8 cellular contexts compared by ENCODE assay signal in genomic region chr9:93154293-93154903, GRCh38. TPM values are rescaled to one million over a fixed set of nuclear protein-coding genes. Genes with fewer than 3 reads are reported as not detected.
DNase-seq lines count a peak whose midpoint lies in the region; ATAC-seq, FAIRE-seq and TF ChIP-seq lines count a peak whose summit lies in the region.

No MANE protein-coding gene starts in this region.

- no peak for TF ChIP-seq EP300 in A549 (IDR thresholded peaks at IDR 0.05)

- ATAC-seq in A549, result peak; percentile 71 to 86

- H3K9me3 Mint-ChIP-seq in activated T-helper 2 cell treated with anti-CD3 and anti-CD28 coated beads, Interferon-gamma antibody, Interleukin-2, Interleukin-4, amounts not matched to agents 10 μg/mL and 5 μg/mL and 100 μg/mL, durations not matched to agents 14 hours and 24 hours and 36 hours, result peaks cover 1% of the 10 kb centered on the region

- H3K27ac ChIP-seq in A549 (no peak overlapping the region), kidney (ENCODE audit: low read depth in 2 of 2, low read length in 2 of 2) (no peak overlapping the region)

- H3K4me3 ChIP-seq in A549 (no peak overlapping the region), kidney (ENCODE audit: low read length in 2 of 2) (no peak overlapping the region)

- no peaks in the 10 kb centered on the region for H3K27me3 Mint-ChIP-seq in activated T-helper 2 cell treated with anti-CD3 and anti-CD28 coated beads, Interferon-gamma antibody, Interleukin-2, Interleukin-4, amounts not matched to agents 10 μg/mL and 5 μg/mL and 100 μg/mL, durations not matched to agents 14 hours and 24 hours and 36 hours (ENCODE audit: low read depth)

- H3K9ac ChIP-seq in kidney (ENCODE audit: low read length in 2 of 2), result no peak overlapping the region

- TF ChIP-seq POLR2A in A549 (IDR thresholded peaks at IDR 0.05; ENCODE audit: low read length), result no peak

- CTCF ChIA-PET in A549 (lab: Yijun Ruan, JAX), result interaction anchor here (0.6 to 3.4 kb wide), 17 partner anchors 9 to 412 kb away, joined by 3 to 22 read pairs (median 4); no protein-coding TSS in a partner anchor

- TF ChIP-seq CTCF in A549 (IDR thresholded peaks at IDR 0.05) (peak; percentile 46), kidney (IDR thresholded peaks at IDR 0.05; ENCODE audit: borderline replicate concordance, extremely low read depth, insufficient read depth) (peak; percentile 37)

- H3K4me1 Mint-ChIP-seq in activated T-helper 2 cell treated with anti-CD3 and anti-CD28 coated beads, Interferon-gamma antibody, Interleukin-2, Interleukin-4, amounts not matched to agents 10 μg/mL and 5 μg/mL and 100 μg/mL, durations not matched to agents 14 hours and 24 hours and 36 hours (ENCODE audit: low read depth), result peaks cover 36% of the 10 kb centered on the region

- WGBS in A549 (ENCODE audit: missing lambda C conversion rate), result 65% methylated on average over 12 of the region's 14 CpGs

- peak; percentile 24 to 51; a peak in 2 of 5 replicates for TF ChIP-seq RAD21 in A549 (conservative IDR thresholded peaks at IDR 0.05 in 1 of 2, IDR thresholded peaks at IDR 0.05 in 1 of 2)

- POLR2A ChIA-PET in A549 (lab: Yijun Ruan, JAX), result interaction anchor here (1.0 kb wide), 1 partner anchor 20 kb away, joined by 3 read pairs; the partner anchor contains the start of gene NINJ1

- H3K27ac Mint-ChIP-seq in activated T-helper 2 cell treated with anti-CD3 and anti-CD28 coated beads, Interferon-gamma antibody, Interleukin-2, Interleukin-4, amounts not matched to agents 10 μg/mL and 5 μg/mL and 100 μg/mL, durations not matched to agents 14 hours and 24 hours and 36 hours, result peak overlapping the region; percentile 22

- FAIRE-seq in A549 (lab: Jason Lieb, UNC), result no peak
- FAIRE-seq in kidney (lab: Jason Lieb, UNC), result no peak

- intact Hi-C loops in activated T-helper 2 cell treated with anti-CD3 and anti-CD28 coated beads, Interferon-gamma antibody, Interleukin-2, Interleukin-4, amounts not matched to agents 10 μg/mL and 5 μg/mL and 100 μg/mL, durations not matched to agents 14 hours and 24 hours and 36 hours (cut with micrococcal nuclease), result loop anchor here (2.0 to 10.0 kb wide), 3 partner anchors 46 to 810 kb away; no protein-coding TSS in a partner anchor
- intact Hi-C loops in kidney (cut with DNase I), result no loop called here

- H3K4me3 Mint-ChIP-seq in activated T-helper 2 cell treated with anti-CD3 and anti-CD28 coated beads, Interferon-gamma antibody, Interleukin-2, Interleukin-4, amounts not matched to agents 10 μg/mL and 5 μg/mL and 100 μg/mL, durations not matched to agents 14 hours and 24 hours and 36 hours (ENCODE audit: low read depth), result no peak overlapping the region

- H3K4me1 ChIP-seq in A549 (peaks cover under 1% of the 10 kb centered on the region; the same call in 1 of the 3 replicates), kidney (ENCODE audit: control insufficient read depth in 1 of 2, insufficient read depth in 1 of 2, low read depth in 1 of 2, low read length in 2 of 2) (no peaks in the 10 kb centered on the region)

- DNase-seq in A549 (ENCODE audit: low read depth in 1 of 2, low spot score in 1 of 2) (peak; percentile 47 to 76), DMS53 treated with DMSO at 0.1 percent for 48 hours (lab: John Stamatoyannopoulos, UW; ENCODE audit: unreplicated experiment) (peak; percentile 13), NCI-H1694 (lab: John Stamatoyannopoulos, UW) (peak; percentile 18), kidney (no peak), DMS79 (lab: John Stamatoyannopoulos, UW) (no peak), globus pallidus (ENCODE audit: low spot score) (no peak), NK-92 (lab: John Stamatoyannopoulos, UW; ENCODE audit: unreplicated experiment) (no peak)
- peak; percentile 24 for DNase-seq in activated T-helper 2 cell treated with anti-CD3 and anti-CD28 coated beads, Interferon-gamma antibody, Interleukin-2, Interleukin-4, amounts not matched to agents 10 μg/mL and 5 μg/mL and 100 μg/mL, durations not matched to agents 14 hours and 24 hours and 36 hours (ENCODE audit: low spot score)

- H3K36me3 ChIP-seq in kidney (ENCODE audit: control insufficient read depth in 1 of 2, insufficient read depth in 2 of 2, low read length in 2 of 2), result no peaks in the 10 kb centered on the region

- no peaks in the 10 kb centered on the region for H3K36me3 Mint-ChIP-seq in activated T-helper 2 cell treated with anti-CD3 and anti-CD28 coated beads, Interferon-gamma antibody, Interleukin-2, Interleukin-4, amounts not matched to agents 10 μg/mL and 5 μg/mL and 100 μg/mL, durations not matched to agents 14 hours and 24 hours and 36 hours (ENCODE audit: low read depth)

- H3K9me3 ChIP-seq in A549 (no peaks in the 10 kb centered on the region), kidney (ENCODE audit: control insufficient read depth in 1 of 2, low read length in 2 of 2) (no peaks in the 10 kb centered on the region)

- H3K4me2 ChIP-seq in A549, result no peak overlapping the region

TF ChIP-seq in A549, 52 proteins besides CTCF, POLR2A, EP300 and RAD21 (continues in another document):
- no peak for TF ChIP-seq USF2 (IDR thresholded peaks at IDR 0.05)
- no peak for TF ChIP-seq SREBF2 (IDR thresholded peaks at IDR 0.05)
- no peak for TF ChIP-seq CHD4 (IDR thresholded peaks at IDR 0.05; ENCODE audit: borderline replicate concordance)
- TF ChIP-seq RNF2 (IDR thresholded peaks at IDR 0.05; ENCODE audit: borderline replicate concordance, low read depth), result no peak
- no peak for TF ChIP-seq E2F6 (IDR thresholded peaks at IDR 0.05; ENCODE audit: borderline replicate concordance, low read depth)
- TF ChIP-seq NR3C1 (IDR thresholded peaks at IDR 0.05), result no peak
- TF ChIP-seq ZFP36 (IDR thresholded peaks at IDR 0.05; ENCODE audit: borderline replicate concordance, partially characterized antibody), result no peak
- no peak for TF ChIP-seq KDM5A (IDR thresholded peaks at IDR 0.05)
- TF ChIP-seq TFCP2L1 (CRISPR knock-in tag; IDR thresholded peaks at IDR 0.05), result no peak
- TF ChIP-seq CEBPB (IDR thresholded peaks at IDR 0.05), result no peak
- TF ChIP-seq RFX5 (IDR thresholded peaks at IDR 0.05), result no peak
- no peak for TF ChIP-seq HOXA7 (CRISPR knock-in tag; IDR thresholded peaks at IDR 0.05)
- TF ChIP-seq POLR2AphosphoS2 (conservative IDR thresholded peaks at IDR 0.05; ENCODE audit: low read length), result no peak
- TF ChIP-seq MAFK (IDR thresholded peaks at IDR 0.05; ENCODE audit: partially characterized antibody), result no peak

RNA-seq across cellular contexts. Expression of gene NINJ1, which starts 20.3 kb away (rescaled TPM):
- polyA plus RNA-seq in A549 (2011; rRNA removed) (27.0 and 37.9 TPM in 2 replicates), A549 (2017; fragmentation: RNase III; extraction: RNeasy Plus Mini Kit Qiagen cat#74134 plus additional on column Dnase treatment) (60.4 to 69.6 TPM (median 62.0 TPM) in 3 replicates), kidney (ENCODE audit: insufficient read depth, low read depth, low replicate concordance) (149 TPM)
- 54.7 and 84.0 TPM in 2 replicates for polyA plus RNA-seq in A549 (2012; cell fraction: cytosol; rRNA removed)
- 42.3 and 55.7 TPM in 2 replicates for polyA plus RNA-seq in A549 (2012; cell fraction: nucleus; rRNA removed)
- 16.0 and 23.0 TPM in 2 replicates for polyA minus RNA-seq in A549 (2011; rRNA and poly(A)+ RNA removed)
- total RNA-seq in activated T-helper 2 cell treated with anti-CD3 and anti-CD28 coated beads, Interferon-gamma antibody, Interleukin-2, Interleukin-4, amounts not matched to agents 10 μg/mL and 5 μg/mL and 100 μg/mL, durations not matched to agents 14 hours and 24 hours and 36 hours, result 113 and 114 TPM in 2 replicates
- 56.3 TPM for total RNA-seq in kidney

RNA-seq across cellular contexts. Expression of gene WNK2, which starts 29.5 kb away (rescaled TPM):
- polyA plus RNA-seq in A549 (2011; rRNA removed), result 2.1 and 2.6 TPM in 2 replicates
- polyA plus RNA-seq in A549 (2012; cell fraction: cytosol; rRNA removed), result 6.6 and 7.5 TPM in 2 replicates
- polyA plus RNA-seq in A549 (2012; cell fraction: nucleus; rRNA removed), result 24.3 and 32.3 TPM in 2 replicates
- polyA plus RNA-seq in A549 (2017; fragmentation: RNase III; extraction: RNeasy Plus Mini Kit Qiagen cat#74134 plus additional on column Dnase treatment), result 6.7 to 7.1 TPM (median 7.1 TPM) in 3 replicates
- 3.1 and 3.5 TPM in 2 replicates for polyA minus RNA-seq in A549 (2011; rRNA and poly(A)+ RNA removed)
- total RNA-seq in activated T-helper 2 cell treated with anti-CD3 and anti-CD28 coated beads, Interferon-gamma antibody, Interleukin-2, Interleukin-4, amounts not matched to agents 10 μg/mL and 5 μg/mL and 100 μg/mL, durations not matched to agents 14 hours and 24 hours and 36 hours, result 1.2 and 1.6 TPM in 2 replicates
- 4.8 TPM for total RNA-seq in kidney
- 1.5 TPM for polyA plus RNA-seq in kidney (ENCODE audit: insufficient read depth, low read depth, low replicate concordance)

RNA-seq across cellular contexts. Expression of gene CARD19, which starts 58.4 kb away (rescaled TPM):
- 27.6 and 36.0 TPM in 2 replicates for polyA plus RNA-seq in A549 (2011; rRNA removed)
- polyA plus RNA-seq in A549 (2012; cell fraction: cytosol; rRNA removed), result 108 and 125 TPM in 2 replicates
- 124 and 150 TPM in 2 replicates for polyA plus RNA-seq in A549 (2012; cell fraction: nucleus; rRNA removed)
- 30.3 to 34.5 TPM (median 33.2 TPM) in 3 replicates for polyA plus RNA-seq in A549 (2017; fragmentation: RNase III; extraction: RNeasy Plus Mini Kit Qiagen cat#74134 plus additional on column Dnase treatment)
- polyA minus RNA-seq in A549 (2011; rRNA and poly(A)+ RNA removed), result 20.2 and 23.0 TPM in 2 replicates
- total RNA-seq in activated T-helper 2 cell treated with anti-CD3 and anti-CD28 coated beads, Interferon-gamma antibody, Interleukin-2, Interleukin-4, amounts not matched to agents 10 μg/mL and 5 μg/mL and 100 μg/mL, durations not matched to agents 14 hours and 24 hours and 36 hours, result 52.6 and 57.2 TPM in 2 replicates
- 44.5 TPM for total RNA-seq in kidney
- polyA plus RNA-seq in kidney (ENCODE audit: insufficient read depth, low read depth, low replicate concordance), result 49.3 TPM

Comparison
In these comparisons a context has a peak if more than half of its experiments do, and no peak if none do; other contexts are left out.
1. DNase-seq: peak in A549 (2 of 2), DMS53 treated with DMSO at 0.1 percent for 48 hours (single experiment), NCI-H1694 (single experiment) and activated T-helper 2 cell treated with anti-CD3 and anti-CD28 coated beads, Interferon-gamma antibody, Interleukin-2, Interleukin-4, amounts not matched to agents 10 μg/mL and 5 μg/mL and 100 μg/mL, durations not matched to agents 14 hours and 24 hours and 36 hours (single experiment); none in kidney (single experiment), DMS79 (single experiment), globus pallidus (single experiment) and NK-92 (single experiment).